ENCODE assay signal across 1 cellular context in genomic region chr11:72119188-72119587, GRCh38.
TF ChIP-seq lines count a peak whose summit lies in the region.

No MANE protein-coding gene starts in this region.

TF ChIP-seq in K562, 482 proteins besides CTCF, POLR2A, EP300 and RAD21:
- TF ChIP-seq ZNF124 (CRISPR knock-in tag; IDR thresholded peaks at IDR 0.05): no peak
- TF ChIP-seq BRCA1 (IDR thresholded peaks at IDR 0.05): no peak
- no peak for TF ChIP-seq BRCA1 (CRISPR knock-in tag; IDR thresholded peaks at IDR 0.05)
- no peak for TF ChIP-seq PCBP2 (IDR thresholded peaks at IDR 0.05; ENCODE audit: low read depth, low read length, poor library complexity, severe bottlenecking)
- no peak for TF ChIP-seq CCNT2 (IDR thresholded peaks at IDR 0.05; ENCODE audit: borderline replicate concordance, extremely low read depth, insufficient read length, low read depth, low read length)
